Comparison of ENCODE assay signal across 11 cellular contexts in genomic region chr2:101998556-101999121, GRCh38. TPM values are rescaled to one million over a fixed set of nuclear protein-coding genes. Genes with fewer than 3 reads are reported as not detected.
DNase-seq lines count a peak whose midpoint lies in the region; ATAC-seq, FAIRE-seq and TF ChIP-seq lines count a peak whose summit lies in the region.
"Had no signal": no experiment of that assay in that cellular context is flagged by ENCODE, and none has a peak within 500 bp of the region (broad histone marks: within the 10 kb centered on the region; RNA-seq: fewer than 3 reads in every experiment).

No MANE protein-coding gene starts in this region.

- FAIRE-seq in GM12891 (lab: Jason Lieb, UNC) = no peak
- FAIRE-seq: G401.6 had no signal

- ATAC-seq in activated naive CD4-positive, alpha-beta T cell treated with anti-CD3 and anti-CD28 coated beads, Interleukin-2, amount 50 U/mL, for 72 hours = peak; percentile 33 to 52
- ATAC-seq in left cardiac atrium = no peak
- ATAC-seq: heart left ventricle had no signal

- H3K4me1 Mint-ChIP-seq in activated CD4-positive, alpha-beta T cell treated with anti-CD3 and anti-CD28 coated beads, Interleukin-2, amount 10 ng/mL, durations not matched to agents 24 days and 14 days = peaks cover 25% of the 10 kb centered on the region
- H3K4me1 Mint-ChIP-seq in glutamatergic neuron (ENCODE audit: low read depth, unreplicated experiment) = no peaks in the 10 kb centered on the region

- TF ChIP-seq CTCF in glutamatergic neuron (IDR thresholded peaks at IDR 0.05; ENCODE audit: partially characterized antibody, unreplicated experiment) = no peak

- H3K27ac Mint-ChIP-seq in activated CD4-positive, alpha-beta T cell treated with anti-CD3 and anti-CD28 coated beads, Interleukin-2, amount 10 ng/mL, durations not matched to agents 24 days and 14 days = peak overlapping the region; percentile 79
- H3K27ac Mint-ChIP-seq in activated naive CD4-positive, alpha-beta T cell treated with anti-CD3 and anti-CD28 coated beads, Interleukin-2, amount 50 U/mL, for 72 hours = peak overlapping the region in 1 of 2 donors; percentile 87
- H3K27ac Mint-ChIP-seq in glutamatergic neuron (ENCODE audit: unreplicated experiment) = no peak overlapping the region

- H3K4me3 Mint-ChIP-seq in activated CD4-positive, alpha-beta T cell treated with anti-CD3 and anti-CD28 coated beads, Interleukin-2, amount 10 ng/mL, durations not matched to agents 24 days and 14 days = no peak overlapping the region
- H3K4me3 Mint-ChIP-seq in glutamatergic neuron (ENCODE audit: unreplicated experiment) = no peak overlapping the region

- H3K27me3 Mint-ChIP-seq in activated CD4-positive, alpha-beta T cell treated with anti-CD3 and anti-CD28 coated beads, Interleukin-2, amount 10 ng/mL, durations not matched to agents 24 days and 14 days = peaks cover 3% of the 10 kb centered on the region
- no peaks in the 10 kb centered on the region for H3K27me3 Mint-ChIP-seq in glutamatergic neuron (ENCODE audit: unreplicated experiment)

- DNase-seq in activated CD4-positive, alpha-beta T cell treated with anti-CD3 and anti-CD28 coated beads, Interleukin-2, amount 10 ng/mL, durations not matched to agents 24 days and 14 days = no peak
- DNase-seq in activated CD4-positive, alpha-beta T cell treated with anti-CD3 and anti-CD28 coated beads, Interleukin-2, amount 50 U/mL, for 1 hour = no peak
- DNase-seq in HT-29 (ENCODE audit: low spot score) = peak; percentile 77
- peak in 1 of 2 donors; percentile 39 for DNase-seq in activated naive CD4-positive, alpha-beta T cell treated with anti-CD3 and anti-CD28 coated beads, Interleukin-2, amount 50 U/mL, for 72 hours (ENCODE audit: low spot score in 2 of 2)
- peak in 2 of 3 donors; percentile 48 to 53 for DNase-seq in stimulated activated CD4-positive, alpha-beta T cell treated with anti-CD3 and anti-CD28 coated beads, TNF-alpha, amount 100 ng/mL, for 48 hours (ENCODE audit: low read depth in 3 of 3)
- no peak for DNase-seq in GM12891 (ENCODE audit: insufficient read length, low spot score)
- DNase-seq in glutamatergic neuron = no peak
- DNase-seq in left cardiac atrium = no peak
- DNase-seq: heart left ventricle had no signal

- no peak for TF ChIP-seq POLR2A in GM12891 (IDR thresholded peaks at IDR 0.05; ENCODE audit: low read depth, low read length)

- H3K9me3 Mint-ChIP-seq in activated CD4-positive, alpha-beta T cell treated with anti-CD3 and anti-CD28 coated beads, Interleukin-2, amount 10 ng/mL, durations not matched to agents 24 days and 14 days = no peaks in the 10 kb centered on the region
- H3K9me3 Mint-ChIP-seq in activated naive CD4-positive, alpha-beta T cell treated with anti-CD3 and anti-CD28 coated beads, Interleukin-2, amount 50 U/mL, for 72 hours = peaks cover 0 to 10% of the 10 kb centered on the region in 2 donors
- H3K9me3 Mint-ChIP-seq in glutamatergic neuron (ENCODE audit: unreplicated experiment) = peaks cover 2% of the 10 kb centered on the region

- H3K36me3 Mint-ChIP-seq in activated CD4-positive, alpha-beta T cell treated with anti-CD3 and anti-CD28 coated beads, Interleukin-2, amount 10 ng/mL, durations not matched to agents 24 days and 14 days (ENCODE audit: low read depth) = no peaks in the 10 kb centered on the region
- peaks cover 5% of the 10 kb centered on the region in 2 donors for H3K36me3 Mint-ChIP-seq in activated naive CD4-positive, alpha-beta T cell treated with anti-CD3 and anti-CD28 coated beads, Interleukin-2, amount 50 U/mL, for 72 hours
- peaks cover 6% of the 10 kb centered on the region for H3K36me3 Mint-ChIP-seq in glutamatergic neuron (ENCODE audit: unreplicated experiment)

- intact Hi-C loops in activated CD4-positive, alpha-beta T cell treated with anti-CD3 and anti-CD28 coated beads, Interleukin-2, amount 10 ng/mL, durations not matched to agents 24 days and 14 days (cut with micrococcal nuclease) = loop anchor here (1.0 to 5.0 kb wide), 4 partner anchors 46 to 116 kb away; no protein-coding TSS in a partner anchor
- intact Hi-C loops in left cardiac atrium (cut with DNase I) = no loop called here

TF ChIP-seq in GM12891, 5 proteins besides CTCF, POLR2A, EP300 and RAD21:
- no peak for TF ChIP-seq TAF1 (IDR thresholded peaks at IDR 0.05; ENCODE audit: low read depth, low read length)
- TF ChIP-seq POLR2AphosphoS5 (IDR thresholded peaks at IDR 0.05; ENCODE audit: low read depth, low read length) = no peak
- no peak for TF ChIP-seq SPI1 (IDR thresholded peaks at IDR 0.05; ENCODE audit: low read depth, low read length)
- TF ChIP-seq PAX5 (IDR thresholded peaks at IDR 0.05; ENCODE audit: insufficient read depth, low read length, severe bottlenecking) = no peak

RNA-seq across cellular contexts. Expression of gene IL1R2, which starts 6.9 kb away (rescaled TPM):
- 1.5 and 1.6 TPM in 2 replicates for total RNA-seq in activated CD4-positive, alpha-beta T cell treated with anti-CD3 and anti-CD28 coated beads, Interleukin-2, amount 10 ng/mL, durations not matched to agents 24 days and 14 days
- total RNA-seq in HT-29 (2014; rRNA removed; shearing (Covaris generic)) = 3.9 and 6.6 TPM in 2 replicates
- total RNA-seq in activated naive CD4-positive, alpha-beta T cell treated with anti-CD3 and anti-CD28 coated beads, Interleukin-2, amount 50 U/mL, for 72 hours = 10 to 100 TPM; 10.7 to 11.8 TPM
- 0.62 TPM for polyA plus RNA-seq in GM12891 (2012; ENCODE audit: low read depth, missing spikeins)
- not detected for total RNA-seq in glutamatergic neuron (ENCODE audit: unreplicated experiment)
- total RNA-seq in left cardiac atrium = 1 to 10 TPM; 3.9 to 8.3 TPM
- total RNA-seq: SJSA1 had no signal

Comparison
In these comparisons a context has a peak if more than half of its experiments do, and no peak if none do; other contexts are left out.
1. DNase-seq: peak in HT-29 (single experiment) and stimulated activated CD4-positive, alpha-beta T cell treated with anti-CD3 and anti-CD28 coated beads, TNF-alpha, amount 100 ng/mL, for 48 hours (2 of 3); none in activated CD4-positive, alpha-beta T cell treated with anti-CD3 and anti-CD28 coated beads, Interleukin-2, amount 10 ng/mL, durations not matched to agents 24 days and 14 days (single experiment), activated CD4-positive, alpha-beta T cell treated with anti-CD3 and anti-CD28 coated beads, Interleukin-2, amount 50 U/mL, for 1 hour (single experiment), GM12891 (single experiment), glutamatergic neuron (single experiment) and left cardiac atrium (single experiment).
2. ATAC-seq: peak in activated naive CD4-positive, alpha-beta T cell treated with anti-CD3 and anti-CD28 coated beads, Interleukin-2, amount 50 U/mL, for 72 hours (2 of 2); none in left cardiac atrium (0 of 2).